ENCODE assay signal across 16 cellular contexts in genomic region chr10:101967713-101968112, GRCh38.
A peak's percentile ranks its signal among the peaks of the same experiment; 100 is the strongest.
DNase-seq lines count a peak whose midpoint lies in the region; ATAC-seq, FAIRE-seq and TF ChIP-seq lines count a peak whose summit lies in the region.
"Had no signal": no experiment of that assay in that cellular context is flagged by ENCODE, and none has a peak within 500 bp of the region (broad histone marks: within the 10 kb centered on the region; RNA-seq: fewer than 3 reads in every experiment).

No MANE protein-coding gene starts in this region.

- H3K36me3 ChIP-seq in adrenal gland (replicated peaks in 1 of 2) = peaks cover 0 to 8% of the 10 kb centered on the region in 2 donors

- H3K4me3 Mint-ChIP-seq in stimulated activated memory B cell treated with anti-CD40 and anti-IgM and Interleukin-4, amounts not matched to agents 10 μg/mL and 1 μg/mL and 100 μg/mL, for 72 hours = no peak overlapping the region
- H3K4me3 Mint-ChIP-seq: naive thymus-derived CD8-positive, alpha-beta T cell had no signal

- H3K4me3 ChIP-seq in fibroblast of the aortic adventitia (ENCODE audit: low read depth, low read length) = no peak overlapping the region
- no peak overlapping the region for H3K4me3 ChIP-seq in adrenal gland
- H3K4me3 ChIP-seq: tibial artery had no signal

- CTCF ChIA-PET in RWPE1 (lab: Yijun Ruan, JAX) = no interaction called here

- no peaks in the 10 kb centered on the region for H3K27me3 Mint-ChIP-seq in stimulated activated memory B cell treated with anti-CD40 and anti-IgM and Interleukin-4, amounts not matched to agents 10 μg/mL and 1 μg/mL and 100 μg/mL, for 72 hours
- H3K27me3 Mint-ChIP-seq: naive thymus-derived CD8-positive, alpha-beta T cell had no signal

- no peaks in the 10 kb centered on the region for H3K9me3 Mint-ChIP-seq in stimulated activated memory B cell treated with anti-CD40 and anti-IgM and Interleukin-4, amounts not matched to agents 10 μg/mL and 1 μg/mL and 100 μg/mL, for 72 hours
- H3K9me3 Mint-ChIP-seq: naive thymus-derived CD8-positive, alpha-beta T cell had no signal

- H3K27ac ChIP-seq in RWPE1 (no peak overlapping the region), adrenal gland (no peak overlapping the region)
- H3K27ac ChIP-seq: tibial artery had no signal

- TF ChIP-seq POLR2A in adrenal gland (IDR thresholded peaks at IDR 0.05) = no peak

- peaks cover 72% of the 10 kb centered on the region for H3K4me1 Mint-ChIP-seq in stimulated activated memory B cell treated with anti-CD40 and anti-IgM and Interleukin-4, amounts not matched to agents 10 μg/mL and 1 μg/mL and 100 μg/mL, for 72 hours

- 81 to 92% (median 86%) methylated on average over 3 of the region's 3 CpGs for WGBS in adrenal gland, 4 donors

- TF ChIP-seq CTCF in RWPE1 (conservative IDR thresholded peaks at IDR 0.05; ENCODE audit: low read depth) (no peak), fibroblast of the aortic adventitia (IDR thresholded peaks at IDR 0.05; ENCODE audit: insufficient read depth, low read length) (no peak), adrenal gland (IDR thresholded peaks at IDR 0.05) (no peak)

- POLR2A ChIA-PET in RWPE1 (lab: Yijun Ruan, JAX; ENCODE audit: low non-redundant PET) = no interaction called here

- ATAC-seq in stimulated activated memory B cell treated with anti-CD40 and anti-IgM and Interleukin-4, amounts not matched to agents 10 μg/mL and 1 μg/mL and 100 μg/mL, for 72 hours = no peak
- no peak for ATAC-seq in GM21360 (IDR thresholded peaks at IDR 0.05; ENCODE audit: unreplicated experiment)
- ATAC-seq: naive thymus-derived CD8-positive, alpha-beta T cell had no signal

- H3K9me3 ChIP-seq in adrenal gland (replicated peaks in 1 of 3) = no peaks in the 10 kb centered on the region
- H3K9me3 ChIP-seq: tibial artery had no signal

- H3K27me3 ChIP-seq in adrenal gland = no peaks in the 10 kb centered on the region
- H3K27me3 ChIP-seq: tibial artery had no signal

- FAIRE-seq in GM18507 (lab: Jason Lieb, UNC) = peak; percentile 66

- H3K4me1 ChIP-seq in adrenal gland (replicated peaks in 1 of 2) = peaks cover 10 to 38% of the 10 kb centered on the region in 2 donors
- H3K4me1 ChIP-seq: tibial artery had no signal

- H3K27ac Mint-ChIP-seq in stimulated activated memory B cell treated with anti-CD40 and anti-IgM and Interleukin-4, amounts not matched to agents 10 μg/mL and 1 μg/mL and 100 μg/mL, for 72 hours = peak overlapping the region; percentile 90

- H3K36me3 Mint-ChIP-seq in stimulated activated memory B cell treated with anti-CD40 and anti-IgM and Interleukin-4, amounts not matched to agents 10 μg/mL and 1 μg/mL and 100 μg/mL, for 72 hours = peaks cover 35% of the 10 kb centered on the region

- DNase-seq in GM18507 (ENCODE audit: extremely low spot score, insufficient read length, low read depth) (no peak), RWPE1 (ENCODE audit: low spot score) (peak; percentile 24), fibroblast of the aortic adventitia (ENCODE audit: low read depth) (peak; percentile 20), adrenal gland (no peak), inferior parietal cortex (ENCODE audit: extremely low spot score) (no peak)
- DNase-seq: activated naive CD4-positive, alpha-beta T cell treated with Interleukin-2 at 50 U/mL for 16 hours; caudate nucleus; GF-D8; naive thymus-derived CD8-positive, alpha-beta T cell; NCI-H1048; NK-92 treated with Interleukin-12 subunit alpha and Interleukin-12 subunit beta, amount 100 ng/mL, for 24 hours; stimulated activated CD4-positive, alpha-beta T cell treated with anti-CD3 and anti-CD28 coated beads, Interleukin-2, amount 100 ng/mL, for 24 hours; stimulated activated CD8-positive, alpha-beta memory T cell treated with anti-CD3 and anti-CD28 coated beads, Interleukin-4, amount 100 ng/mL, for 48 hours; tibial artery had no signal

- intact Hi-C loops in adrenal gland (cut with DNase I) = no loop called here

Comparison
In these comparisons a context has a peak if more than half of its experiments do, and no peak if none do; other contexts are left out.
1. DNase-seq: peak in RWPE1 (single experiment) and fibroblast of the aortic adventitia (single experiment); none in GM18507 (single experiment), adrenal gland (0 of 7) and inferior parietal cortex (single experiment).